In genomic region chr3:96813820-96814580, GRCh38 we compare ENCODE assay signal across 8 cellular contexts. TPM values are rescaled to one million over a fixed set of nuclear protein-coding genes. Genes with fewer than 3 reads are reported as not detected.
DNase-seq lines count a peak whose midpoint lies in the region; ATAC-seq, FAIRE-seq and TF ChIP-seq lines count a peak whose summit lies in the region.

No MANE protein-coding gene starts in this region.

- H3K9me3 Mint-ChIP-seq in stimulated activated naive CD8-positive, alpha-beta T cell treated with anti-CD3 and anti-CD28 coated beads, Interleukin-15, amount 100 ng/mL, for 72 hours = no peaks in the 10 kb centered on the region

- 0 out of 2 replicates have a peak, but pooled peaks cover 8% of the 10 kb centered on the region for H3K27me3 ChIP-seq in BLaER1
- peaks cover 7% of the 10 kb centered on the region for H3K27me3 ChIP-seq in colonic mucosa

- H3K4me1 Mint-ChIP-seq in stimulated activated naive CD8-positive, alpha-beta T cell treated with anti-CD3 and anti-CD28 coated beads, Interleukin-15, amount 100 ng/mL, for 72 hours = peaks cover 14% of the 10 kb centered on the region

- peaks cover 39% of the 10 kb centered on the region for H3K27me3 Mint-ChIP-seq in stimulated activated naive CD8-positive, alpha-beta T cell treated with anti-CD3 and anti-CD28 coated beads, Interleukin-15, amount 100 ng/mL, for 72 hours

- no peak for FAIRE-seq in RCC 7860 (lab: Jason Lieb, UNC)

- peak overlapping the region; percentile 78 for H3K4me2 ChIP-seq in BLaER1

- ATAC-seq in GM18868 (IDR thresholded peaks at IDR 0.05; ENCODE audit: unreplicated experiment) (peak; percentile 12), HG03108 (IDR thresholded peaks at IDR 0.05; ENCODE audit: unreplicated experiment) (peak; percentile 15), left lobe of liver (peak; percentile 76)
- ATAC-seq in stimulated activated naive CD8-positive, alpha-beta T cell treated with anti-CD3 and anti-CD28 coated beads, Interleukin-15, amount 100 ng/mL, for 72 hours = peak; percentile 21

- H3K36me3 ChIP-seq in BLaER1 (no peaks in the 10 kb centered on the region), colonic mucosa (no peaks in the 10 kb centered on the region)

- H3K4me3 Mint-ChIP-seq in stimulated activated naive CD8-positive, alpha-beta T cell treated with anti-CD3 and anti-CD28 coated beads, Interleukin-15, amount 100 ng/mL, for 72 hours = peak overlapping the region; percentile 58 to 82

- no peak for TF ChIP-seq CTCF in colonic mucosa (IDR thresholded peaks at IDR 0.05)

- no peaks in the 10 kb centered on the region for H4K20me1 ChIP-seq in BLaER1

- H3K4me1 ChIP-seq in BLaER1 (0 out of 2 replicates have a peak, but pooled peaks cover 5% of the 10 kb centered on the region), colonic mucosa (no peaks in the 10 kb centered on the region)

- no peak overlapping the region for H3K27ac Mint-ChIP-seq in stimulated activated naive CD8-positive, alpha-beta T cell treated with anti-CD3 and anti-CD28 coated beads, Interleukin-15, amount 100 ng/mL, for 72 hours

- H3K9ac ChIP-seq in BLaER1 (peak overlapping the region; percentile 43; the same call in 1 of the 2 replicates), colonic mucosa (ENCODE audit: low read depth in 2 of 2, low read length in 2 of 2) (peak overlapping the region in 1 of 2 donors; percentile 12)

- peak; percentile 71 for DNase-seq in RCC 7860 (ENCODE audit: low spot score)
- peak; percentile 38 for DNase-seq in colonic mucosa
- peak; percentile 57 for DNase-seq in left lobe of liver (ENCODE audit: low spot score)
- no peak for DNase-seq in stimulated activated naive CD8-positive, alpha-beta T cell treated with anti-CD3 and anti-CD28 coated beads, Interleukin-15, amount 100 ng/mL, for 72 hours
- no peak for DNase-seq in central memory CD4-positive, alpha-beta T cell

- H3K9me3 ChIP-seq in BLaER1 = peaks cover 17% of the 10 kb centered on the region
- H3K9me3 ChIP-seq in colonic mucosa = no peaks in the 10 kb centered on the region

- peak overlapping the region; percentile 68 for H3K4me3 ChIP-seq in BLaER1
- H3K4me3 ChIP-seq in colonic mucosa = peak overlapping the region; percentile 46

- intact Hi-C loops in colonic mucosa (cut with DNase I) = no loop called here

- H3K27ac ChIP-seq in BLaER1 (no peak overlapping the region), colonic mucosa (no peak overlapping the region)

RNA-seq across cellular contexts. Expression of gene EPHA6, which starts 0.4 kb away (rescaled TPM):
- total RNA-seq in colonic mucosa (1 to 10 TPM in 1 of 2 donors, under 1 TPM in 1; 0.22 to 3.0 TPM), left lobe of liver (not detected)

Comparison
In these comparisons a context has a peak if more than half of its experiments do, and no peak if none do; other contexts are left out.
1. ATAC-seq: peak in every context shown above with its lines; median percentile 76 in left lobe of liver; 21 in stimulated activated naive CD8-positive, alpha-beta T cell treated with anti-CD3 and anti-CD28 coated beads, Interleukin-15, amount 100 ng/mL, for 72 hours; 15 in HG03108; 12 in GM18868.
2. DNase-seq: peak in RCC 7860 (single experiment), colonic mucosa (single experiment) and left lobe of liver (single experiment); none in stimulated activated naive CD8-positive, alpha-beta T cell treated with anti-CD3 and anti-CD28 coated beads, Interleukin-15, amount 100 ng/mL, for 72 hours (0 of 2) and central memory CD4-positive, alpha-beta T cell (single experiment).